In genomic region chr7:151946932-151947331, GRCh38 we compare ENCODE assay signal across 35 cellular contexts. TPM values are rescaled to one million over a fixed set of nuclear protein-coding genes. Genes with fewer than 3 reads are reported as not detected.
"Had no signal": no experiment of that assay in that cellular context is flagged by ENCODE, and none has a peak within 500 bp of the region (broad histone marks: within the 10 kb centered on the region; RNA-seq: fewer than 3 reads in every experiment).

No MANE protein-coding gene starts in this region.

- DNase-seq: naive thymus-derived CD4-positive, alpha-beta T cell; natural killer cell; occipital lobe; ovary; posterior cingulate gyrus; psoas muscle; right cardiac atrium; spleen; stimulated activated CD4-positive, alpha-beta T cell treated with anti-CD3 and anti-CD28 coated beads, Interleukin-12 subunit alpha, Interleukin-12 subunit beta, amount 100 ng/mL, for 4 hours; stimulated activated CD4-positive, alpha-beta T cell treated with anti-CD3 and anti-CD28 coated beads, Interleukin-1b, Interleukin-23, amount 100 ng/mL, for 48 hours; stimulated activated CD4-positive, alpha-beta T cell treated with anti-CD3 and anti-CD28 coated beads, Interleukin-4, amount 100 ng/mL, for 1 hour; stimulated activated CD4-positive, alpha-beta T cell treated with anti-CD3 and anti-CD28 coated beads, Interleukin-4, amount 100 ng/mL, for 4 hours; stimulated activated CD8-positive, alpha-beta memory T cell treated with anti-CD3 and anti-CD28 coated beads, Interleukin-4, amount 100 ng/mL, for 48 hours; stimulated activated naive CD4-positive, alpha-beta T cell treated with Interleukin-2 at 50 U/mL for 16 hours; stomach; thyroid gland; trophoblast cell had no signal

- H3K79me2 ChIP-seq: parathyroid adenoma had no signal

- ATAC-seq: naive thymus-derived CD4-positive, alpha-beta T cell; natural killer cell; psoas muscle; right cardiac atrium; sciatic nerve; stimulated activated memory B cell treated with anti-CD40 and anti-IgM and Interleukin-4, amounts not matched to agents 10 μg/mL and 1 μg/mL and 100 μg/mL, for 72 hours had no signal

- H3K36me3 ChIP-seq: neural progenitor cell, ovary, spleen, stomach, thoracic aorta, thyroid gland, tibial nerve, upper lobe of left lung, vagina had no signal

- H3K27ac ChIP-seq: neural progenitor cell, ovary, parathyroid adenoma, psoas muscle, skin epidermis, spleen, stomach, thoracic aorta, thyroid gland, tibial nerve, upper lobe of left lung, vagina had no signal

- H3K9ac ChIP-seq: neural progenitor cell, parathyroid adenoma had no signal

- FAIRE-seq: urothelium cell line had no signal

- H3K4me2 ChIP-seq: neural progenitor cell, smooth muscle cell had no signal

- H3K4me1 ChIP-seq: neural progenitor cell, parathyroid adenoma, psoas muscle, spleen, stomach, thyroid gland, tibial nerve, upper lobe of left lung, vagina had no signal

- H3K4me3 ChIP-seq: neural progenitor cell, ovary, psoas muscle, skin epidermis, smooth muscle cell, spleen, stomach, thoracic aorta, thyroid gland, tibial nerve, upper lobe of left lung, vagina had no signal

- H3K27me3 ChIP-seq: neural progenitor cell, ovary, stomach, thyroid gland, tibial nerve, upper lobe of left lung, vagina had no signal

- H3K9me3 ChIP-seq: ovary, psoas muscle, spleen, stomach, thoracic aorta, thyroid gland, tibial nerve, upper lobe of left lung, vagina had no signal

- H2AFZ ChIP-seq: neural progenitor cell, parathyroid adenoma had no signal

RNA-seq across cellular contexts. Expression of gene GALNTL5, which starts 9.3 kb away (rescaled TPM):
- total RNA-seq: naive thymus-derived CD4-positive, alpha-beta T cell; natural killer cell; occipital lobe; osteoblast; ovary; progenitor cell of endocrine pancreas; psoas muscle; renal cortical epithelial cell; sciatic nerve; smooth muscle cell; spleen; stomach; subcutaneous adipose tissue; temporal lobe; thoracic aorta; tibial nerve; upper lobe of left lung; ureter; vagina had no signal
- polyA plus RNA-seq: naive thymus-derived CD4-positive, alpha-beta T cell; neural cell; ovary; psoas muscle; right cardiac atrium; smooth muscle cell; spleen; stomach had no signal
